Comparison of ENCODE assay signal across 8 cellular contexts in genomic region chr14:20970983-20971704, GRCh38. TPM values are rescaled to one million over a fixed set of nuclear protein-coding genes. Genes with fewer than 3 reads are reported as not detected.
A peak's percentile ranks its signal among the peaks of the same experiment; 100 is the strongest.
DNase-seq lines count a peak whose midpoint lies in the region; ATAC-seq and TF ChIP-seq lines count a peak whose summit lies in the region.

No MANE protein-coding gene starts in this region.

- peaks cover 40% of the 10 kb centered on the region for H3K27me3 Mint-ChIP-seq in activated naive CD8-positive, alpha-beta T cell treated with anti-CD3 and anti-CD28 coated beads, Interleukin-2, amount 10 ng/mL, durations not matched to agents 7 days and 5 days
- peaks cover 29% of the 10 kb centered on the region for H3K27me3 Mint-ChIP-seq in type B pancreatic cell

- peaks cover 8% of the 10 kb centered on the region for H3K4me1 Mint-ChIP-seq in activated naive CD8-positive, alpha-beta T cell treated with anti-CD3 and anti-CD28 coated beads, Interleukin-2, amount 10 ng/mL, durations not matched to agents 7 days and 5 days
- peaks cover 12% of the 10 kb centered on the region for H3K4me1 Mint-ChIP-seq in type B pancreatic cell (ENCODE audit: unreplicated experiment)

- H3K4me3 Mint-ChIP-seq in activated naive CD8-positive, alpha-beta T cell treated with anti-CD3 and anti-CD28 coated beads, Interleukin-2, amount 10 ng/mL, durations not matched to agents 7 days and 5 days, result peak overlapping the region; percentile 90
- H3K4me3 Mint-ChIP-seq in type B pancreatic cell, result peak overlapping the region; percentile 94

- peaks cover 0 to 18% (median 8%) of the 10 kb centered on the region in 9 donors for H3K4me1 ChIP-seq in heart right ventricle

- H3K27me3 ChIP-seq in heart right ventricle, result peaks cover 0 to 7% (median 0%) of the 10 kb centered on the region in 7 donors

- H3K9me3 ChIP-seq in heart right ventricle, result no peaks in the 10 kb centered on the region

- H3K9me3 Mint-ChIP-seq in activated naive CD8-positive, alpha-beta T cell treated with anti-CD3 and anti-CD28 coated beads, Interleukin-2, amount 10 ng/mL, durations not matched to agents 7 days and 5 days, result no peaks in the 10 kb centered on the region
- no peaks in the 10 kb centered on the region for H3K9me3 Mint-ChIP-seq in type B pancreatic cell

- peak overlapping the region in 9 of 10 donors; percentile 41 to 87 (median 69) for H3K27ac ChIP-seq in heart right ventricle

- DNase-seq in GM12864 (ENCODE audit: low read depth), result peak; percentile 27
- peak; percentile 80 for DNase-seq in MV-4-11 (lab: John Stamatoyannopoulos, UW)
- DNase-seq in SKM-1 treated with dmso at 0.1 percent for 144 hours (lab: John Stamatoyannopoulos, UW; ENCODE audit: unreplicated experiment), result peak; percentile 55
- DNase-seq in activated naive CD8-positive, alpha-beta T cell treated with anti-CD3 and anti-CD28 coated beads, Interleukin-2, amount 10 ng/mL, durations not matched to agents 7 days and 5 days, result peak; percentile 86
- peak; percentile 83 to 87 for DNase-seq in heart right ventricle
- DNase-seq in posterior cingulate gyrus, result peak; percentile 65 to 97 (median 84)
- peak; percentile 89 for DNase-seq in type B pancreatic cell (ENCODE audit: extremely low spot score, unreplicated experiment)

- H3K36me3 ChIP-seq in heart right ventricle, result no peaks in the 10 kb centered on the region

- H3K4me3 ChIP-seq in GM12864 (ENCODE audit: low read depth, low read length), result peak overlapping the region; percentile 49
- peak overlapping the region; percentile 33 to 79 (median 68) for H3K4me3 ChIP-seq in heart right ventricle

- WGBS in heart right ventricle, 2 donors, result 0% methylated on average over 47 of the region's 47 CpGs

- no peak overlapping the region for H3K27ac Mint-ChIP-seq in activated naive CD8-positive, alpha-beta T cell treated with anti-CD3 and anti-CD28 coated beads, Interleukin-2, amount 10 ng/mL, durations not matched to agents 7 days and 5 days
- peak overlapping the region; percentile 91 for H3K27ac Mint-ChIP-seq in type B pancreatic cell

- TF ChIP-seq CTCF in GM12864 (IDR thresholded peaks at IDR 0.05; ENCODE audit: low read depth, low read length, missing control alignments) (peak; percentile 96), heart right ventricle (IDR thresholded peaks at IDR 0.05) (peak; percentile 70 to 91 (median 78)), type B pancreatic cell (conservative IDR thresholded peaks at IDR 0.05) (peak; percentile 87)

- intact Hi-C loops in heart right ventricle (cut with DNase I), result loop anchor here in 8 of 10 donors (1.0 to 10.0 kb wide), 8 partner anchors 98 to 276 kb away; no protein-coding TSS in a partner anchor
- intact Hi-C loops in posterior cingulate gyrus (cut with DNase I), result loop anchor here (2.0 to 10.0 kb wide), 5 partner anchors 66 to 336 kb away; no protein-coding TSS in a partner anchor

- POLR2A ChIA-PET in activated naive CD8-positive, alpha-beta T cell treated with anti-CD3 and anti-CD28 coated beads, Interleukin-2, amount 10 ng/mL, durations not matched to agents 7 days and 5 days (lab: Charles Lee), result interaction anchor here (0.5 to 1.5 kb wide), 4 partner anchors 10 to 271 kb away, joined by 3 to 10 read pairs (median 5); no protein-coding TSS in a partner anchor

- H3K36me3 Mint-ChIP-seq in activated naive CD8-positive, alpha-beta T cell treated with anti-CD3 and anti-CD28 coated beads, Interleukin-2, amount 10 ng/mL, durations not matched to agents 7 days and 5 days, result no peaks in the 10 kb centered on the region
- no peaks in the 10 kb centered on the region for H3K36me3 Mint-ChIP-seq in type B pancreatic cell

- peak; percentile 96 for ATAC-seq in HG02571 (IDR thresholded peaks at IDR 0.05; ENCODE audit: unreplicated experiment)
- peak; percentile 89 for ATAC-seq in activated naive CD8-positive, alpha-beta T cell treated with anti-CD3 and anti-CD28 coated beads, Interleukin-2, amount 10 ng/mL, durations not matched to agents 7 days and 5 days (ENCODE audit: low read depth)
- ATAC-seq in heart right ventricle, result peak; percentile 95 to 98 (median 97)

RNA-seq across cellular contexts. Expression of gene RNASE2, which starts 15.9 kb away (rescaled TPM):
- not detected for total RNA-seq in activated naive CD8-positive, alpha-beta T cell treated with anti-CD3 and anti-CD28 coated beads, Interleukin-2, amount 10 ng/mL, durations not matched to agents 7 days and 5 days
- 1 to 10 TPM in 4 of 10 donors, not detected in 6; 1.2 to 7.8 (median 4.4) TPM for total RNA-seq in heart right ventricle
- polyA plus RNA-seq in heart right ventricle, result 1 to 10 TPM; 2.9 to 4.4 TPM
- total RNA-seq in type B pancreatic cell (ENCODE audit: low replicate concordance), result not detected in 2 replicates

RNA-seq across cellular contexts. Expression of gene METTL17, which starts 18.6 kb away (rescaled TPM):
- total RNA-seq in activated naive CD8-positive, alpha-beta T cell treated with anti-CD3 and anti-CD28 coated beads, Interleukin-2, amount 10 ng/mL, durations not matched to agents 7 days and 5 days, result 100 to 1,000 TPM in 1 of 2 experiments, 10 to 100 TPM in 1; 92.9 to 100 TPM
- total RNA-seq in heart right ventricle (10 to 100 TPM; 28.8 to 56.4 (median 38.3) TPM), type B pancreatic cell (ENCODE audit: low replicate concordance) (59.7 and 88.1 TPM in 2 replicates)
- 10 to 100 TPM; 50.2 to 79.3 TPM for polyA plus RNA-seq in heart right ventricle

RNA-seq across cellular contexts. Expression of gene SLC39A2, which starts 27.9 kb away (rescaled TPM):
- under 1 TPM in 1 of 2 experiments, not detected in 1; 0.25 TPM for total RNA-seq in activated naive CD8-positive, alpha-beta T cell treated with anti-CD3 and anti-CD28 coated beads, Interleukin-2, amount 10 ng/mL, durations not matched to agents 7 days and 5 days
- total RNA-seq in heart right ventricle (not detected), type B pancreatic cell (ENCODE audit: low replicate concordance) (4.5 and 14.2 TPM in 2 replicates)
- polyA plus RNA-seq in heart right ventricle, result not detected

RNA-seq across cellular contexts. Expression of gene NDRG2, which starts 53.7 kb away (rescaled TPM):
- total RNA-seq in activated naive CD8-positive, alpha-beta T cell treated with anti-CD3 and anti-CD28 coated beads, Interleukin-2, amount 10 ng/mL, durations not matched to agents 7 days and 5 days, result 10 to 100 TPM; 15.9 to 17.1 TPM
- total RNA-seq in heart right ventricle (100 to 1,000 TPM; 242 to 420 (median 299) TPM), type B pancreatic cell (ENCODE audit: low replicate concordance) (150 and 214 TPM in 2 replicates)
- polyA plus RNA-seq in heart right ventricle, result 100 to 1,000 TPM; 286 to 293 TPM

RNA-seq across cellular contexts. Expression of gene TPPP2, which starts 58.9 kb away (rescaled TPM):
- not detected for total RNA-seq in activated naive CD8-positive, alpha-beta T cell treated with anti-CD3 and anti-CD28 coated beads, Interleukin-2, amount 10 ng/mL, durations not matched to agents 7 days and 5 days
- total RNA-seq in heart right ventricle (1 to 10 TPM in 5 of 10 donors, under 1 TPM in 5; 0.28 to 3.2 (median 0.91) TPM), type B pancreatic cell (ENCODE audit: low replicate concordance) (not detected in 2 replicates)
- polyA plus RNA-seq in heart right ventricle, result 1 to 10 TPM in 1 of 2 donors, under 1 TPM in 1; 0.75 to 1.1 TPM

Comparison
In these comparisons a context has a peak if more than half of its experiments do, and no peak if none do; other contexts are left out.
1. Peak in every context shown above with its lines: DNase-seq, ATAC-seq, H3K4me3 ChIP-seq and H3K27ac ChIP-seq.
2. DNase-seq: peak in every context shown above with its lines; median percentile 89 in type B pancreatic cell; 86 in activated naive CD8-positive, alpha-beta T cell treated with anti-CD3 and anti-CD28 coated beads, Interleukin-2, amount 10 ng/mL, durations not matched to agents 7 days and 5 days; 85 in heart right ventricle; 84 in posterior cingulate gyrus; 80 in MV-4-11; 55 in SKM-1 treated with dmso at 0.1 percent for 144 hours; 27 in GM12864.